ENCODE assay signal across 1 cellular context in genomic region chr1:92842082-92843045, GRCh38.
TF ChIP-seq lines count a peak whose summit lies in the region.

No MANE protein-coding gene starts in this region.

TF ChIP-seq in HCT116, 20 proteins besides CTCF, POLR2A, EP300 and RAD21:
- TF ChIP-seq JUND (IDR thresholded peaks at IDR 0.05) (peak; percentile 13; the same call in 1 of the 2 replicates), ELF1 (IDR thresholded peaks at IDR 0.05; ENCODE audit: borderline replicate concordance, low read depth) (no peak)
